Comparison of ENCODE assay signal across 1 cellular context in genomic region chr3:156274791-156275190, GRCh38.
TF ChIP-seq lines count a peak whose summit lies in the region.

No MANE protein-coding gene starts in this region.

TF ChIP-seq in HepG2, 621 proteins besides CTCF, POLR2A, EP300 and RAD21 (continued from another document and continues in another):
- TF ChIP-seq HMGXB4 (CRISPR knock-in tag; IDR thresholded peaks at IDR 0.05; ENCODE audit: borderline replicate concordance in 1 of 2, low read depth in 1 of 2) (no peak), IRF2 (CRISPR knock-in tag; IDR thresholded peaks at IDR 0.05) (0 out of 2 replicates have a peak, but pooled peaks have one; percentile 27), ZNF263 (CRISPR knock-in tag; IDR thresholded peaks at IDR 0.05) (no peak), POLR2AphosphoS5 (IDR thresholded peaks at IDR 0.05; ENCODE audit: low read depth, low read length) (no peak), MBNL3 (CRISPR knock-in tag; conservative IDR thresholded peaks at IDR 0.05) (no peak), SP1 (IDR thresholded peaks at IDR 0.05) (no peak), SP1 (CRISPR knock-in tag; IDR thresholded peaks at IDR 0.05) (no peak), SOX5 (CRISPR knock-in tag; IDR thresholded peaks at IDR 0.05; ENCODE audit: borderline replicate concordance) (peak; percentile 65; the same call in 1 of the 2 replicates), GATAD1 (CRISPR knock-in tag; IDR thresholded peaks at IDR 0.05) (no peak), CEBPG (CRISPR knock-in tag; IDR thresholded peaks at IDR 0.05) (peak; percentile 96), ATF5 (CRISPR knock-in tag; IDR thresholded peaks at IDR 0.05; ENCODE audit: low read depth) (no peak), HNF4A (CRISPR knock-in tag; IDR thresholded peaks at IDR 0.05) (peak; percentile 94), FIP1L1 (IDR thresholded peaks at IDR 0.05; ENCODE audit: borderline replicate concordance, insufficient read depth, low read depth, low read length) (no peak), HES4 (CRISPR knock-in tag; IDR thresholded peaks at IDR 0.05; ENCODE audit: borderline replicate concordance) (no peak), ZNF24 (IDR thresholded peaks at IDR 0.05) (no peak), ISL2 (CRISPR knock-in tag; IDR thresholded peaks at IDR 0.05) (peak; percentile 31; the same call in 1 of the 2 replicates), SOX13 (IDR thresholded peaks at IDR 0.05) (no peak), SOX13 (CRISPR knock-in tag; conservative IDR thresholded peaks at IDR 0.05 in 1 of 2, IDR thresholded peaks at IDR 0.05 in 1 of 2) (peak in 1 of 2 experiments; percentile 66; a peak in 2 of 4 replicates), SNAI1 (CRISPR knock-in tag; IDR thresholded peaks at IDR 0.05; ENCODE audit: borderline replicate concordance) (no peak), KLF11 (CRISPR knock-in tag; IDR thresholded peaks at IDR 0.05) (no peak), ZNF264 (CRISPR knock-in tag; IDR thresholded peaks at IDR 0.05) (0 out of 2 replicates have a peak, but pooled peaks have one; percentile 31), HNF4G (IDR thresholded peaks at IDR 0.05; ENCODE audit: borderline replicate concordance, low read depth, low read length) (peak; percentile 84), HNF4G (CRISPR knock-in tag; IDR thresholded peaks at IDR 0.05; ENCODE audit: borderline replicate concordance, low read depth) (peak; percentile 74; the same call in 1 of the 2 replicates), BCL6 (CRISPR knock-in tag; IDR thresholded peaks at IDR 0.05) (peak; percentile 17; the same call in 1 of the 2 replicates), PHF20 (CRISPR knock-in tag; IDR thresholded peaks at IDR 0.05) (no peak), MIXL1 (CRISPR knock-in tag; IDR thresholded peaks at IDR 0.05) (peak; percentile 78; the same call in 1 of the 2 replicates), NFIC (IDR thresholded peaks at IDR 0.05; ENCODE audit: low read length) (no peak), GZF1 (CRISPR knock-in tag; IDR thresholded peaks at IDR 0.05) (no peak), ZNF703 (CRISPR knock-in tag; IDR thresholded peaks at IDR 0.05; ENCODE audit: borderline replicate concordance) (no peak), SAFB2 (CRISPR knock-in tag; IDR thresholded peaks at IDR 0.05; ENCODE audit: borderline replicate concordance, low read depth) (no peak), POGK (CRISPR knock-in tag; conservative IDR thresholded peaks at IDR 0.05) (no peak), SPEN (CRISPR knock-in tag; IDR thresholded peaks at IDR 0.05; ENCODE audit: low read depth) (no peak), TRIM24 (CRISPR knock-in tag; IDR thresholded peaks at IDR 0.05) (no peak), ELF3 (CRISPR knock-in tag; IDR thresholded peaks at IDR 0.05) (peak; percentile 75), ZNF331 (CRISPR knock-in tag; IDR thresholded peaks at IDR 0.05) (peak; percentile 76; the same call in 1 of the 2 replicates), TEF (CRISPR knock-in tag; IDR thresholded peaks at IDR 0.05) (no peak), TGIF2 (CRISPR knock-in tag; IDR thresholded peaks at IDR 0.05) (no peak), ZBTB38 (CRISPR knock-in tag; IDR thresholded peaks at IDR 0.05) (no peak), ZNF614 (CRISPR knock-in tag; IDR thresholded peaks at IDR 0.05; ENCODE audit: borderline replicate concordance) (0 out of 2 replicates have a peak, but pooled peaks have one; percentile 37), ZNF557 (CRISPR knock-in tag; IDR thresholded peaks at IDR 0.05) (no peak), NCOR1 (IDR thresholded peaks at IDR 0.05; ENCODE audit: borderline replicate concordance, low read length) (peak; percentile 89), KDM5B (CRISPR knock-in tag; IDR thresholded peaks at IDR 0.05; ENCODE audit: borderline replicate concordance) (no peak), AHR (CRISPR knock-in tag; IDR thresholded peaks at IDR 0.05) (no peak), RFXAP (CRISPR knock-in tag; IDR thresholded peaks at IDR 0.05; ENCODE audit: borderline replicate concordance) (no peak), MAFK (conservative IDR thresholded peaks at IDR 0.05 in 1 of 2, IDR thresholded peaks at IDR 0.05 in 1 of 2; ENCODE audit: low read length in 2 of 2) (no peak), ZNF576 (CRISPR knock-in tag; IDR thresholded peaks at IDR 0.05) (no peak), ZNF17 (CRISPR knock-in tag; IDR thresholded peaks at IDR 0.05) (no peak), CCDC6 (CRISPR knock-in tag; IDR thresholded peaks at IDR 0.05) (no peak), JDP2 (CRISPR knock-in tag; IDR thresholded peaks at IDR 0.05; ENCODE audit: borderline replicate concordance) (no peak), KAT2B (IDR thresholded peaks at IDR 0.05; ENCODE audit: borderline replicate concordance, low read depth, low read length) (no peak), ZNF556 (CRISPR knock-in tag; IDR thresholded peaks at IDR 0.05; ENCODE audit: borderline replicate concordance) (no peak), PAX8 (CRISPR knock-in tag; IDR thresholded peaks at IDR 0.05; ENCODE audit: borderline replicate concordance) (no peak), NPAS2 (CRISPR knock-in tag; IDR thresholded peaks at IDR 0.05; ENCODE audit: borderline replicate concordance) (no peak), ARNT (IDR thresholded peaks at IDR 0.05) (no peak), KDM4B (CRISPR knock-in tag; IDR thresholded peaks at IDR 0.05) (no peak), USF2 (IDR thresholded peaks at IDR 0.05; ENCODE audit: low read depth, low read length) (no peak), USF2 (CRISPR knock-in tag; IDR thresholded peaks at IDR 0.05; ENCODE audit: borderline replicate concordance) (no peak), ZNF34 (CRISPR knock-in tag; IDR thresholded peaks at IDR 0.05; ENCODE audit: borderline replicate concordance) (no peak), PBX2 (CRISPR knock-in tag; IDR thresholded peaks at IDR 0.05) (no peak), THAP7 (CRISPR knock-in tag; IDR thresholded peaks at IDR 0.05) (no peak), ATAD3A (CRISPR knock-in tag; IDR thresholded peaks at IDR 0.05) (no peak), TBL1XR1 (IDR thresholded peaks at IDR 0.05; ENCODE audit: borderline replicate concordance, low read length, partially characterized antibody) (no peak), MAX (IDR thresholded peaks at IDR 0.05) (0 out of 2 replicates have a peak, but pooled peaks have one; percentile 14), RXRA (CRISPR knock-in tag; IDR thresholded peaks at IDR 0.05) (no peak), ZNF260 (CRISPR knock-in tag; IDR thresholded peaks at IDR 0.05; ENCODE audit: borderline replicate concordance, low read depth) (no peak)
